In the genomic region with DNA sequence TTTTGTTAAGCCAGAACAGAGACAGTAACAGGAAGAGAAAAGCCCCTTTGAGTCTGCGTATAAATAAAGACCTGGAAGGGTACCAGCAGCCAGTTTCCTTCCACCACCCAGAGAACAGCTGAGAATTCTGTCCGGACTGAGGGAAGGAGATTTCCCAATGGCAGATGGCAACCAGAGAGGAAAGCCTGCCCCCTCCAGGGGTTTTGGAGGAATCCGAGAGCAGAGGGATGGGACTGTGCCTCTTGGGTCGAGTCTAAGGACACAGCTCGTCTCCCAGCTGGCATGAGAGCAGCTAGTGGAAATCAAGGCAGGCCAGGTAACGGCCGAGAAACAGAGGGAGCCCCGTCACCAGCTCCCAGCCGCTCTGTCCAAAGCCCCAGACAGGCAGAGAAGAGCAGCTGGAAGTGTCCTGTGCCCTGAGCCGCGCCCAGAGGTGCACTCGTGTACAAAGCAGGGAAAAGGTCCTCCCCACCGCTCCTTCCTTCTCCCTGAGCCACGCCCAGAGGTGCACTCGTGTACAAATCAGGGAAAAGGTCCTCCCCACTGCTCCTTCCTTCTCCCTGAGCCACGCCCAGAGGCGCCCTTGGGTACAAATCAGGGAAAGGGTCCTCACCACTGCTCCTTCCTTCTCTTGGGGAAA, we compare ENCODE assay signal across 15 cellular contexts.
DNase-seq lines count a peak whose midpoint lies in the region; ATAC-seq and TF ChIP-seq lines count a peak whose summit lies in the region.
"Had no signal": no experiment of that assay in that cellular context is flagged by ENCODE, and none has a peak within 500 bp of the region (broad histone marks: within the 10 kb centered on the region; RNA-seq: fewer than 3 reads in every experiment).

No MANE protein-coding gene starts in this region.

- intact Hi-C loops in sciatic nerve (cut with DNase I) = no loop called here
- intact Hi-C loops in body of pancreas (cut with DNase I) = no loop called here

- no peaks in the 10 kb centered on the region for H3K9me3 ChIP-seq in body of pancreas
- H3K9me3 ChIP-seq: neutrophil had no signal

- no peaks in the 10 kb centered on the region for H3K27me3 ChIP-seq in body of pancreas
- H3K27me3 ChIP-seq: neutrophil had no signal

- no peak overlapping the region for H3K27ac ChIP-seq in body of pancreas
- H3K27ac ChIP-seq: neutrophil had no signal

- TF ChIP-seq POLR2A in body of pancreas (IDR thresholded peaks at IDR 0.05) = no peak

- DNase-seq in Daoy (ENCODE audit: low read depth) (peak; percentile 35), NCI-H774 (lab: John Stamatoyannopoulos, UW) (peak; percentile 14), fibroblast of pulmonary artery (ENCODE audit: low read depth) (peak; percentile 29), sciatic nerve (ENCODE audit: low spot score) (no peak), body of pancreas (no peak), RKO (ENCODE audit: low spot score) (no peak)
- DNase-seq: activated naive CD4-positive, alpha-beta T cell treated with anti-CD3 and anti-CD28 coated beads, Interleukin-2, amount 50 U/mL, for 16 hours; DMS79 treated with DMSO at 0.1 percent for 48 hours; effector CD4-positive, alpha-beta T cell; NCI-H345; stimulated activated CD4-positive, alpha-beta T cell treated with anti-CD3 and anti-CD28 coated beads, Interleukin-1b, Interleukin-23, amount 100 ng/mL, for 48 hours; stimulated activated naive CD4-positive, alpha-beta T cell treated with Interleukin-2 at 50 U/mL for 16 hours had no signal

- 61 to 63% methylated on average over 17 of the region's 17 CpGs for WGBS in body of pancreas, 2 donors

- ATAC-seq in sciatic nerve = peak; percentile 29
- ATAC-seq in body of pancreas = no peak
- no peak for ATAC-seq in HG02973 (IDR thresholded peaks at IDR 0.05; ENCODE audit: unreplicated experiment)
- ATAC-seq in GM18861 (IDR thresholded peaks at IDR 0.05; ENCODE audit: unreplicated experiment) = no peak

- H3K4me3 ChIP-seq in fibroblast of pulmonary artery (replicated peaks; ENCODE audit: low read depth, low read length) (no peak overlapping the region), body of pancreas (no peak overlapping the region)

- no peaks in the 10 kb centered on the region for H3K36me3 ChIP-seq in body of pancreas (replicated peaks in 1 of 2; ENCODE audit: insufficient read depth in 1 of 2, low read depth in 2 of 2)
- H3K36me3 ChIP-seq: neutrophil had no signal

- no peaks in the 10 kb centered on the region for H3K4me1 ChIP-seq in body of pancreas

- TF ChIP-seq CTCF in fibroblast of pulmonary artery (IDR thresholded peaks at IDR 0.05; ENCODE audit: low read length, missing control alignments) (no peak), body of pancreas (IDR thresholded peaks at IDR 0.05) (no peak)

Comparison
In these comparisons a context has a peak if more than half of its experiments do, and no peak if none do; other contexts are left out.
1. DNase-seq: peak in Daoy (single experiment), NCI-H774 (single experiment) and fibroblast of pulmonary artery (single experiment); none in sciatic nerve (single experiment), body of pancreas (0 of 4) and RKO (single experiment).